1 cellular context compared by ENCODE assay signal in the genomic region with DNA sequence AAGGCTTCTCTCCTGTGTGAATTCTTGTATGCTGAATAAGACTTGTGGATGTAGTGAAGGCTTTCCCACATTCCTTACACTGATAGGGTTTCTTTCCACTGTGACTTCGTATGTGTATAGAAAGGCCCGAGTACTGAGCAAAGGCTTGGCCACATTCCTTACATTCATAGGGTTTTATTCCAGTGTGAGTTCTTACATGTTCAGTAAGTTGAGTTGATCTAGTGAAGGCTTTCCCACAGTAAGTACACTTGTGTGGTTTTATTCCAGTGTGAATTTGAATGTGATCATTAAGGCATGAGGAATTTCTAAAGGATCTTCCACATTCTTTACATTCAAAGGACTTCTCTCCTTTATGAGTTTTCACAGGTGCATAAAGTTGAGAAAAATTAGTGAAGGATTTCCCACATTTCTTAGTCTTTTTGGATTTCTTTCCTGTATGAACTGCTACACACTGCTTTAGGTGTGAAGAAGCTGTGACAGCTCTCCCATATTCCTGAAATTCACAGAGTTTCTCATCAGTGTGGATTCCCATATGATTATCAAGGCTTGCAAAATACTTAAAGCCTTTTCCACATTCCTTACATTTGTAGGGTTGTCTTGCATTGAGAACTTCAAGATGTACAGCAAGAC.
TF ChIP-seq lines count a peak whose summit lies in the region.

No MANE protein-coding gene starts in this region.

TF ChIP-seq in GM12878, 131 proteins besides CTCF, POLR2A, EP300 and RAD21:
- TF ChIP-seq, protein P1, sequence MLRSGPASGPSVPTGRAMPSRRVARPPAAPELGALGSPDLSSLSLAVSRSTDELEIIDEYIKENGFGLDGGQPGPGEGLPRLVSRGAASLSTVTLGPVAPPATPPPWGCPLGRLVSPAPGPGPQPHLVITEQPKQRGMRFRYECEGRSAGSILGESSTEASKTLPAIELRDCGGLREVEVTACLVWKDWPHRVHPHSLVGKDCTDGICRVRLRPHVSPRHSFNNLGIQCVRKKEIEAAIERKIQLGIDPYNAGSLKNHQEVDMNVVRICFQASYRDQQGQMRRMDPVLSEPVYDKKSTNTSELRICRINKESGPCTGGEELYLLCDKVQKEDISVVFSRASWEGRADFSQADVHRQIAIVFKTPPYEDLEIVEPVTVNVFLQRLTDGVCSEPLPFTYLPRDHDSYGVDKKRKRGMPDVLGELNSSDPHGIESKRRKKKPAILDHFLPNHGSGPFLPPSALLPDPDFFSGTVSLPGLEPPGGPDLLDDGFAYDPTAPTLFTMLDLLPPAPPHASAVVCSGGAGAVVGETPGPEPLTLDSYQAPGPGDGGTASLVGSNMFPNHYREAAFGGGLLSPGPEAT (IDR thresholded peaks at IDR 0.05; ENCODE audit: low read depth): no peak
- TF ChIP-seq CBX5 (IDR thresholded peaks at IDR 0.05; ENCODE audit: low read depth) (peak; percentile 86; the same call in 1 of the 2 replicates), EGR1 (IDR thresholded peaks at IDR 0.05; ENCODE audit: borderline replicate concordance in 1 of 2, low read depth in 2 of 2, low read length in 2 of 2) (no peak), ZNF217 (IDR thresholded peaks at IDR 0.05) (0 out of 2 replicates have a peak, but pooled peaks have one; percentile 40), KLF5 (IDR thresholded peaks at IDR 0.05; ENCODE audit: partially characterized antibody) (peak; percentile 66), NR2C1 (IDR thresholded peaks at IDR 0.05) (no peak)
- TF ChIP-seq, protein P2, sequence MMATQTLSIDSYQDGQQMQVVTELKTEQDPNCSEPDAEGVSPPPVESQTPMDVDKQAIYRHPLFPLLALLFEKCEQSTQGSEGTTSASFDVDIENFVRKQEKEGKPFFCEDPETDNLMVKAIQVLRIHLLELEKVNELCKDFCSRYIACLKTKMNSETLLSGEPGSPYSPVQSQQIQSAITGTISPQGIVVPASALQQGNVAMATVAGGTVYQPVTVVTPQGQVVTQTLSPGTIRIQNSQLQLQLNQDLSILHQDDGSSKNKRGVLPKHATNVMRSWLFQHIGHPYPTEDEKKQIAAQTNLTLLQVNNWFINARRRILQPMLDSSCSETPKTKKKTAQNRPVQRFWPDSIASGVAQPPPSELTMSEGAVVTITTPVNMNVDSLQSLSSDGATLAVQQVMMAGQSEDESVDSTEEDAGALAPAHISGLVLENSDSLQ (IDR thresholded peaks at IDR 0.05): no peak
- TF ChIP-seq, protein P3, sequence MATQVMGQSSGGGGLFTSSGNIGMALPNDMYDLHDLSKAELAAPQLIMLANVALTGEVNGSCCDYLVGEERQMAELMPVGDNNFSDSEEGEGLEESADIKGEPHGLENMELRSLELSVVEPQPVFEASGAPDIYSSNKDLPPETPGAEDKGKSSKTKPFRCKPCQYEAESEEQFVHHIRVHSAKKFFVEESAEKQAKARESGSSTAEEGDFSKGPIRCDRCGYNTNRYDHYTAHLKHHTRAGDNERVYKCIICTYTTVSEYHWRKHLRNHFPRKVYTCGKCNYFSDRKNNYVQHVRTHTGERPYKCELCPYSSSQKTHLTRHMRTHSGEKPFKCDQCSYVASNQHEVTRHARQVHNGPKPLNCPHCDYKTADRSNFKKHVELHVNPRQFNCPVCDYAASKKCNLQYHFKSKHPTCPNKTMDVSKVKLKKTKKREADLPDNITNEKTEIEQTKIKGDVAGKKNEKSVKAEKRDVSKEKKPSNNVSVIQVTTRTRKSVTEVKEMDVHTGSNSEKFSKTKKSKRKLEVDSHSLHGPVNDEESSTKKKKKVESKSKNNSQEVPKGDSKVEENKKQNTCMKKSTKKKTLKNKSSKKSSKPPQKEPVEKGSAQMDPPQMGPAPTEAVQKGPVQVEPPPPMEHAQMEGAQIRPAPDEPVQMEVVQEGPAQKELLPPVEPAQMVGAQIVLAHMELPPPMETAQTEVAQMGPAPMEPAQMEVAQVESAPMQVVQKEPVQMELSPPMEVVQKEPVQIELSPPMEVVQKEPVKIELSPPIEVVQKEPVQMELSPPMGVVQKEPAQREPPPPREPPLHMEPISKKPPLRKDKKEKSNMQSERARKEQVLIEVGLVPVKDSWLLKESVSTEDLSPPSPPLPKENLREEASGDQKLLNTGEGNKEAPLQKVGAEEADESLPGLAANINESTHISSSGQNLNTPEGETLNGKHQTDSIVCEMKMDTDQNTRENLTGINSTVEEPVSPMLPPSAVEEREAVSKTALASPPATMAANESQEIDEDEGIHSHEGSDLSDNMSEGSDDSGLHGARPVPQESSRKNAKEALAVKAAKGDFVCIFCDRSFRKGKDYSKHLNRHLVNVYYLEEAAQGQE (IDR thresholded peaks at IDR 0.05; ENCODE audit: low read depth, low read length): no peak
